In the genomic region with DNA sequence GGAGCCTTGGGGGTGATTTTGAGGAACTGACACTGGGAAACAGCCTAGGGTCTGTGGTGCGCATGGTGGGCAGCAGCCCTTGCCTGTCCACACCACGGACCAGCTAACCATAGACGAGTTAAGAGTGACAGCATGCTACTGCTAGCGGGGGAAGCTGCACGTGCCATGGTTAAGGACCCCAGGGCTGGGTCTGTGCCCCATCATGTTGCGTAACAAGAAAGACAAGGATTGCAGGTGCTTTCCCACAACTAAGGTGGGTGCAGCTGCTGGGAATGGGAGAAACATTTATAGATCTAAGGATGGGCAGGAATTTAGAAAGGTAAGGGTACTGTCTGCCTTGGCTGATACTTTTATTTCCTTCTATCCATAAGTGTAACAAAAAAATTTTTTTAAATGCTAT, we compare ENCODE assay signal across 28 cellular contexts. TPM values are rescaled to one million over a fixed set of nuclear protein-coding genes. Genes with fewer than 3 reads are reported as not detected.
"Had no signal": no experiment of that assay in that cellular context is flagged by ENCODE, and none has a peak within 500 bp of the region (broad histone marks: within the 10 kb centered on the region; RNA-seq: fewer than 3 reads in every experiment).

No MANE protein-coding gene starts in this region.

- H3K27me3 ChIP-seq: left lung, pancreas, sigmoid colon, spleen, tibial nerve, uterus had no signal

- H3K9me3 ChIP-seq: left lung, lower lobe of right lung, pancreas, prostate gland, sigmoid colon, spleen, tibial nerve, uterus had no signal

- FAIRE-seq: islet of Langerhans, kidney, pancreas, small intestine had no signal

- ATAC-seq: left colon; left lung; lower lobe of right lung; natural killer cell; pancreas; right cardiac atrium; stimulated activated effector memory CD8-positive, alpha-beta T cell treated with anti-CD3 and anti-CD28 coated beads, Interleukin-12 subunit alpha, Interleukin-12 subunit beta, amount 100 ng/mL, for 72 hours; stimulated activated naive CD8-positive, alpha-beta T cell treated with anti-CD3 and anti-CD28 coated beads, Interleukin-15, amount 100 ng/mL, for 72 hours had no signal

- H3K36me3 ChIP-seq: left lung, lower lobe of right lung, pancreas, prostate gland, spleen, tibial nerve, uterus had no signal

- DNase-seq: hypothalamus; immature natural killer cell; kidney; left colon; left lung; lower lobe of right lung; mammary epithelial cell; mesenchymal stem cell; naive B cell; natural killer cell; nephron progenitor cell; nucleus accumbens; pancreas; posterior cingulate gyrus; retina; right cardiac atrium; sigmoid colon; small intestine; spleen; stimulated activated CD4-positive, alpha-beta T cell treated with anti-CD3 and anti-CD28 coated beads, Interleukin-4, amount 100 ng/mL, for 24 hours; stimulated activated naive CD4-positive, alpha-beta T cell; stimulated activated naive CD8-positive, alpha-beta T cell treated with anti-CD3 and anti-CD28 coated beads, Interleukin-15, amount 100 ng/mL, for 72 hours; substantia nigra; uterus had no signal

- H3K4me3 ChIP-seq: left lung, lower lobe of right lung, pancreas, prostate gland, sigmoid colon, spleen, tibial nerve, uterus had no signal

- H3K27ac ChIP-seq: left lung, lower lobe of right lung, pancreas, prostate gland, sigmoid colon, tibial nerve, uterus had no signal

- H3K4me1 ChIP-seq: lower lobe of right lung, pancreas, prostate gland, uterus had no signal

RNA-seq across cellular contexts. Expression of gene KCNMB1, which starts 17.9 kb away (rescaled TPM):
- polyA plus RNA-seq: mammary epithelial cell had no signal
